Comparison of ENCODE assay signal across 8 cellular contexts in genomic region chr7:95246935-95247370, GRCh38.
A peak's percentile ranks its signal among the peaks of the same experiment; 100 is the strongest.
DNase-seq lines count a peak whose midpoint lies in the region; ATAC-seq, FAIRE-seq and TF ChIP-seq lines count a peak whose summit lies in the region.

No MANE protein-coding gene starts in this region.

- H3K4me3 ChIP-seq in K562 (no peak overlapping the region), skeletal muscle cell (ENCODE audit: low read depth, low read length) (peak overlapping the region; percentile 32)

- ATAC-seq in GM18502 (IDR thresholded peaks at IDR 0.05; ENCODE audit: poor library complexity, unreplicated experiment): peak; percentile 49
- ATAC-seq in K562: peak; percentile 89
- ATAC-seq in HG03442 (IDR thresholded peaks at IDR 0.05; ENCODE audit: unreplicated experiment): no peak

- H3K9me1 ChIP-seq in K562 (ENCODE audit: control insufficient read depth, insufficient read depth, low read length): no peaks in the 10 kb centered on the region

- H3K4me1 ChIP-seq in K562 (replicated peaks in 1 of 2; ENCODE audit: control insufficient read depth in 2 of 2, insufficient read depth in 2 of 2, low read length in 2 of 2): no peaks in the 10 kb centered on the region

- H3K79me2 ChIP-seq in K562 (ENCODE audit: control insufficient read depth, insufficient read depth, low read length): no peaks in the 10 kb centered on the region

- H3K27ac ChIP-seq in K562 (ENCODE audit: extremely low read depth, low read depth, low read length): no peak overlapping the region

- peak; percentile 39 to 67; a peak in 2 of 4 replicates for TF ChIP-seq RAD21 in K562 (CRISPR knock-in tag; conservative IDR thresholded peaks at IDR 0.05 in 1 of 2, IDR thresholded peaks at IDR 0.05 in 1 of 2)

- FAIRE-seq in HTR-8/SVneo (lab: Jason Lieb, UNC) (no peak), K562 (lab: Jason Lieb, UNC) (peak; percentile 89)

- POLR2A ChIA-PET in K562 (lab: Yijun Ruan, JAX): no interaction called here

- in situ Hi-C loops in K562 (cut with MboI): no loop called here

- H3K27me3 ChIP-seq in K562 (ENCODE audit: control insufficient read depth in 2 of 2, insufficient read depth in 2 of 2, low read length in 2 of 2): no peaks in the 10 kb centered on the region

- peak; percentile 94 for DNase-seq in Ammon's horn (ENCODE audit: low spot score)
- DNase-seq in HTR-8/SVneo (ENCODE audit: insufficient read length, low spot score): peak; percentile 22
- peak; percentile 94 for DNase-seq in NCI-H748 treated with DMSO at 0.1 percent for 48 hours (lab: John Stamatoyannopoulos, UW)
- DNase-seq in K562 (ENCODE audit: extremely low read depth in 1 of 4, low spot score in 3 of 4): peak; percentile 26 to 71 (median 36)
- DNase-seq in iPS DF 4.7 (ENCODE audit: extremely low read depth, low spot score): peak; percentile 51
- DNase-seq in skeletal muscle cell (ENCODE audit: low read depth): peak; percentile 41

- no peak overlapping the region for H2AFZ ChIP-seq in K562 (ENCODE audit: low read depth, low read length)

- no peaks in the 10 kb centered on the region for H3K9me3 ChIP-seq in K562 (replicated peaks; ENCODE audit: control insufficient read depth, insufficient read depth, low read depth, low read length)

- CTCF ChIA-PET in K562 (lab: Yijun Ruan, JAX; ENCODE audit: low intra/inter-chr PET ratio): interaction anchor here (0.7 to 1.4 kb wide), 3 partner anchors 798 to 978 kb away, joined by 3 to 8 read pairs (median 3); no protein-coding TSS in a partner anchor

- intact Hi-C loops in K562 (cut with micrococcal nuclease): loop anchor here (2.0 to 10.0 kb wide), 5 partner anchors 230 to 1345 kb away; partner anchors contain the start of gene COL1A2

- no peaks in the 10 kb centered on the region for H4K20me1 ChIP-seq in K562 (replicated peaks; ENCODE audit: control insufficient read depth, insufficient read depth, low read length)

- BruUV-seq in K562 (replicated peaks; lab: Mats Ljungman, UMichigan): no TSS peak

- H3K9ac ChIP-seq in K562 (ENCODE audit: insufficient read depth in 1 of 2, low read depth in 2 of 2, low read length in 2 of 2): no peak overlapping the region

- no peaks in the 10 kb centered on the region for H3K36me3 ChIP-seq in K562 (ENCODE audit: control insufficient read depth, insufficient read depth, low read length)

- TF ChIP-seq CTCF in K562 (IDR thresholded peaks at IDR 0.05 in 2 of 3, conservative IDR thresholded peaks at IDR 0.05 in 1 of 3; ENCODE audit: insufficient read depth in 2 of 3, low read depth in 1 of 3, low read length in 3 of 3): peak; percentile 62 to 77 (median 68)

- TF ChIP-seq POLR2A in K562 (conservative IDR thresholded peaks at IDR 0.05): no peak

- no peak overlapping the region for H3K4me2 ChIP-seq in K562 (ENCODE audit: insufficient read depth, low read length)

- WGBS in K562 (ENCODE audit: insufficient coverage, low coverage, missing lambda C conversion rate): 3% methylated on average over 5 of the region's 5 CpGs

- no peak for TF ChIP-seq EP300 in K562 (IDR thresholded peaks at IDR 0.05; ENCODE audit: low read length)

TF ChIP-seq in K562, 482 proteins besides CTCF, POLR2A, EP300 and RAD21:
- TF ChIP-seq SMC3 (conservative IDR thresholded peaks at IDR 0.05; ENCODE audit: insufficient read depth, low read depth, low read length): 0 out of 2 replicates have a peak, but pooled peaks have one; percentile 23
- TF ChIP-seq ZNF551 (CRISPR knock-in tag; IDR thresholded peaks at IDR 0.05): no peak
- TF ChIP-seq POU5F1 (IDR thresholded peaks at IDR 0.05; ENCODE audit: borderline replicate concordance, low read depth, low read length, partially characterized antibody): no peak
- peak; percentile 22; the same call in 1 of the 2 replicates for TF ChIP-seq DEAF1 (CRISPR knock-in tag; IDR thresholded peaks at IDR 0.05)

Comparison
In these comparisons a context has a peak if more than half of its experiments do, and no peak if none do; other contexts are left out.
1. DNase-seq: peak in every context shown above with its lines; median percentile 94 in Ammon's horn; 94 in NCI-H748 treated with DMSO at 0.1 percent for 48 hours; 51 in iPS DF 4.7; 41 in skeletal muscle cell; 36 in K562; 22 in HTR-8/SVneo.